In the genomic region with DNA sequence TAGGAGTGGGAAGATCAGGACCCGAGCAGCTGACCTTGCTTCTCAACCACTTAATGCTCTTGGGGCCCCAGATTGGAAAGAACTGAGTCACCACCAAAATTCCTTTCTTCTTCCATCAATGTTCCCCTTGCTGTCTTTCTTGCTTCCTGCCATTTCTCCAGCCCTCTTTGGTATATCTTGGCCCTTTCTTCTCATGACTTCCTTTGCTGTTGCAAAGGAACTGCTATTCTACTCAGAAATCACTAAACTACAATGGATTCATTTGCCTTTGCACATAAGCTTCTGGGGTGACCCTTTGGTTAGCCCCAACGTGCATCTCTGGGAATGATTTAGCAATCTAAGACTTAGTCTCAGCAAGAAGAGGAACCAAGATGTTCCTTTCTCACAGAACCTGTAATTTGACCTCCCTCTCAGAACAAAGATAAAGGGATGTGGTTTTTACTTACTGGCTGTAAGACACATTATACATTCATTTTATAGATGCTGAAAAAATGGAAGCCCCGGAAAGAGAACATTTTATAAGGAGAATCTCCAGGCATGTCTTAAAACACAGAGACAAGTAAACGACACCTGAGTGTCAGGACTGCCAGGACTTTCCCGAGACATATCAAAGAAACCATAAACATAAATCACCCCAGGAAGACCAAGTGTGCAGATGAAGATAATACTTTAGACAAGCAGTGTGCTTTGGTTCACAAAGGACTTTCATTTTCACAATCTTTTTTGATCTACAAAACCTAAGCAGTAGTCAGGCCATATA, we compare ENCODE assay signal across 8 cellular contexts.
DNase-seq lines count a peak whose midpoint lies in the region; ATAC-seq, FAIRE-seq and TF ChIP-seq lines count a peak whose summit lies in the region.

No MANE protein-coding gene starts in this region.

- CTCF ChIA-PET in CD8-positive, alpha-beta memory T cell (lab: Charles Lee): interaction anchor here (1.1 kb wide), 1 partner anchor 31 kb away, joined by 3 read pairs; no protein-coding TSS in a partner anchor

- no peaks in the 10 kb centered on the region for H3K27me3 Mint-ChIP-seq in CD8-positive, alpha-beta memory T cell

- DNase-seq in CD8-positive, alpha-beta memory T cell: peak in 2 of 5 donors; percentile 28 to 33
- DNase-seq in HT1080 (ENCODE audit: low read depth) (peak; percentile 59), bronchial epithelial cell (ENCODE audit: low read depth) (peak; percentile 27), left cardiac atrium (no peak), SK-N-DZ (ENCODE audit: low spot score) (no peak), NCI-H1694 treated with DMSO at 0.1 percent for 48 hours (lab: John Stamatoyannopoulos, UW) (no peak)

- H3K27me3 ChIP-seq in CD8-positive, alpha-beta memory T cell (ENCODE audit: insufficient read depth, low read length, poor library complexity, severe bottlenecking): no peaks in the 10 kb centered on the region
- H3K27me3 ChIP-seq in bronchial epithelial cell (ENCODE audit: control insufficient read depth, insufficient read depth, low read length): no peaks in the 10 kb centered on the region

- no peak overlapping the region for H3K4me3 ChIP-seq in CD8-positive, alpha-beta memory T cell (ENCODE audit: low read length)
- H3K4me3 ChIP-seq in bronchial epithelial cell (ENCODE audit: low read depth, low read length): no peak overlapping the region

- no peaks in the 10 kb centered on the region for H3K9me3 Mint-ChIP-seq in CD8-positive, alpha-beta memory T cell

- H3K27ac Mint-ChIP-seq in CD8-positive, alpha-beta memory T cell: peak overlapping the region; percentile 80 to 98 (median 92)

- peaks cover 20% of the 10 kb centered on the region for H3K4me1 ChIP-seq in CD8-positive, alpha-beta memory T cell (ENCODE audit: insufficient read depth, low read length)

- H3K9me3 ChIP-seq in CD8-positive, alpha-beta memory T cell (ENCODE audit: low read length): no peaks in the 10 kb centered on the region

- peaks cover 13 to 31% (median 24%) of the 10 kb centered on the region in 3 donors for H3K4me1 Mint-ChIP-seq in CD8-positive, alpha-beta memory T cell

- ATAC-seq in GM21381 (IDR thresholded peaks at IDR 0.05; ENCODE audit: unreplicated experiment) (peak; percentile 60), SK-N-SH treated with all-trans-retinoic acid at 6 μM for 48 hours (no peak), left cardiac atrium (no peak)

- intact Hi-C loops in left cardiac atrium (cut with DNase I): no loop called here

- H3K36me3 Mint-ChIP-seq in CD8-positive, alpha-beta memory T cell: no peaks in the 10 kb centered on the region

- no peaks in the 10 kb centered on the region for H3K36me3 ChIP-seq in CD8-positive, alpha-beta memory T cell (ENCODE audit: insufficient read depth, low read length)
- no peaks in the 10 kb centered on the region for H3K36me3 ChIP-seq in bronchial epithelial cell (ENCODE audit: control insufficient read depth, insufficient read depth, low read length)

- H3K4me3 Mint-ChIP-seq in CD8-positive, alpha-beta memory T cell: peak overlapping the region in 6 of 7 donors; percentile 8 to 67 (median 61)

- no peak for FAIRE-seq in bronchial epithelial cell (lab: Jason Lieb, UNC)

- POLR2A ChIA-PET in CD8-positive, alpha-beta memory T cell (lab: Charles Lee): interaction anchor here (0.5 kb wide), 1 partner anchor 667 kb away, joined by 4 read pairs; no protein-coding TSS in a partner anchor

- no peak overlapping the region for H3K27ac ChIP-seq in CD8-positive, alpha-beta memory T cell (ENCODE audit: low read depth, low read length)

- no peak for TF ChIP-seq CTCF in bronchial epithelial cell (IDR thresholded peaks at IDR 0.05; ENCODE audit: insufficient read depth, low read length, severe bottlenecking)

TF ChIP-seq in SK-N-SH treated with all-trans-retinoic acid at 6 μM for 48 hours, 23 proteins besides CTCF, POLR2A, EP300 and RAD21:
- TF ChIP-seq ZFP3 (CRISPR knock-in tag; IDR thresholded peaks at IDR 0.05) (no peak), ARNTL (CRISPR knock-in tag; IDR thresholded peaks at IDR 0.05; ENCODE audit: borderline replicate concordance, low read depth) (no peak), ZFP30 (CRISPR knock-in tag; IDR thresholded peaks at IDR 0.05) (no peak), ZNF70 (CRISPR knock-in tag; IDR thresholded peaks at IDR 0.05) (no peak), POU6F1 (CRISPR knock-in tag; IDR thresholded peaks at IDR 0.05; ENCODE audit: borderline replicate concordance, low read depth) (no peak), PPARA (CRISPR knock-in tag; IDR thresholded peaks at IDR 0.05; ENCODE audit: borderline replicate concordance) (no peak), ZC3H10 (CRISPR knock-in tag; IDR thresholded peaks at IDR 0.05) (no peak), BACH2 (CRISPR knock-in tag; IDR thresholded peaks at IDR 0.05; ENCODE audit: borderline replicate concordance) (no peak), SNAI2 (CRISPR knock-in tag; IDR thresholded peaks at IDR 0.05) (no peak), CREB5 (CRISPR knock-in tag; IDR thresholded peaks at IDR 0.05; ENCODE audit: low read depth) (no peak), ESRRG (CRISPR knock-in tag; IDR thresholded peaks at IDR 0.05) (no peak)

Comparison
In these comparisons a context has a peak if more than half of its experiments do, and no peak if none do; other contexts are left out.
1. DNase-seq: peak in HT1080 (single experiment) and bronchial epithelial cell (single experiment); none in left cardiac atrium (single experiment), SK-N-DZ (single experiment) and NCI-H1694 treated with DMSO at 0.1 percent for 48 hours (single experiment).